In genomic region chr9:113343732-113344231, GRCh38 we compare ENCODE assay signal across 8 cellular contexts. TPM values are rescaled to one million over a fixed set of nuclear protein-coding genes. Genes with fewer than 3 reads are reported as not detected.
A peak's percentile ranks its signal among the peaks of the same experiment; 100 is the strongest.
DNase-seq lines count a peak whose midpoint lies in the region; ATAC-seq, FAIRE-seq and TF ChIP-seq lines count a peak whose summit lies in the region.

No MANE protein-coding gene starts in this region.

- DNase-seq in activated CD4-positive, alpha-beta T cell treated with anti-CD3 and anti-CD28 coated beads for 36 hours = peak; percentile 37
- no peak for DNase-seq in activated CD4-positive, alpha-beta T cell treated with anti-CD3 and anti-CD28 coated beads, Interleukin-2, amount 10 ng/mL, durations not matched to agents 7 days and 5 days
- peak in 2 of 3 donors; percentile 26 to 76 for DNase-seq in Peyer's patch
- DNase-seq in esophagus muscularis mucosa (ENCODE audit: extremely low spot score) = peak; percentile 96
- peak; percentile 84 for DNase-seq in occipital lobe (lab: John Stamatoyannopoulos, UW)
- DNase-seq in H9 = no peak
- no peak for DNase-seq in GM19239 (ENCODE audit: insufficient read length, low spot score)

- H3K27me3 ChIP-seq in Peyer's patch (no peaks in the 10 kb centered on the region), esophagus muscularis mucosa (no peaks in the 10 kb centered on the region), H9 (ENCODE audit: insufficient read depth, low read length) (no peaks in the 10 kb centered on the region; the same call in 1 of the 2 replicates)

- no peaks in the 10 kb centered on the region for H3K79me2 ChIP-seq in H9 (ENCODE audit: insufficient read depth, low read length)

- 39% methylated on average over 1 of the region's 1 CpG for WGBS in esophagus muscularis mucosa
- no CpG with 5 or more reads among the region's 1 CpG for WGBS in H9 (ENCODE audit: extremely low coverage, insufficient read length, low lambda C conversion rate)

- H3K36me3 Mint-ChIP-seq in activated CD4-positive, alpha-beta T cell treated with anti-CD3 and anti-CD28 coated beads for 36 hours (ENCODE audit: low read depth) = no peaks in the 10 kb centered on the region
- no peaks in the 10 kb centered on the region for H3K36me3 Mint-ChIP-seq in activated CD4-positive, alpha-beta T cell treated with anti-CD3 and anti-CD28 coated beads, Interleukin-2, amount 10 ng/mL, durations not matched to agents 7 days and 5 days (ENCODE audit: low read depth)
- no peaks in the 10 kb centered on the region for H3K36me3 Mint-ChIP-seq in H9 (ENCODE audit: insufficient read depth in 1 of 3, low read depth in 3 of 3)

- H3K9ac ChIP-seq in H9 (ENCODE audit: extremely low read depth, insufficient read length, low read length) = no peak overlapping the region

- POLR2A ChIA-PET in activated CD4-positive, alpha-beta T cell treated with anti-CD3 and anti-CD28 coated beads for 36 hours (lab: Charles Lee) = no interaction called here
- POLR2A ChIA-PET in activated CD4-positive, alpha-beta T cell treated with anti-CD3 and anti-CD28 coated beads, Interleukin-2, amount 10 ng/mL, durations not matched to agents 7 days and 5 days (lab: Charles Lee) = interaction anchor here (0.6 kb wide), 2 partner anchors 61 to 66 kb away, joined by 3 read pairs; no protein-coding TSS in a partner anchor

- H3K9me3 ChIP-seq in Peyer's patch (no peaks in the 10 kb centered on the region), esophagus muscularis mucosa (no peaks in the 10 kb centered on the region), H9 (ENCODE audit: control insufficient read depth, low read depth, low read length) (no peaks in the 10 kb centered on the region)

- H3K4ac ChIP-seq in H9 (ENCODE audit: low read depth, low read length) = no peak overlapping the region

- H3K27ac ChIP-seq in Peyer's patch (peak overlapping the region in 3 of 4 donors; percentile 4 to 64 (median 27)), esophagus muscularis mucosa (replicated peaks in 1 of 4) (peak overlapping the region; percentile 67 to 86 (median 74)), H9 (ENCODE audit: insufficient read length, low read depth, low read length) (no peak overlapping the region)

- H4K8ac ChIP-seq in H9 (replicated peaks; ENCODE audit: insufficient read length, low read depth, low read length) = no peak overlapping the region

- no peak for FAIRE-seq in GM19239 (lab: Jason Lieb, UNC)

- H3K56ac ChIP-seq in H9 (ENCODE audit: insufficient read length, low read depth, low read length) = no peak overlapping the region

- H3K4me2 ChIP-seq in H9 (ENCODE audit: insufficient read depth, insufficient read length, low read length) = no peak overlapping the region

- peaks cover 43% of the 10 kb centered on the region for H3K4me1 Mint-ChIP-seq in activated CD4-positive, alpha-beta T cell treated with anti-CD3 and anti-CD28 coated beads for 36 hours
- H3K4me1 Mint-ChIP-seq in activated CD4-positive, alpha-beta T cell treated with anti-CD3 and anti-CD28 coated beads, Interleukin-2, amount 10 ng/mL, durations not matched to agents 7 days and 5 days = peaks cover 48% of the 10 kb centered on the region
- H3K4me1 Mint-ChIP-seq in H9 = peaks cover 0 to 12% of the 10 kb centered on the region in 2 experiments

- H3K79me1 ChIP-seq in H9 (ENCODE audit: insufficient read depth, low read depth, low read length, poor library complexity, severe bottlenecking) = no peaks in the 10 kb centered on the region

- no peaks in the 10 kb centered on the region for H4K20me1 ChIP-seq in H9 (ENCODE audit: control insufficient read depth, insufficient read depth, insufficient read length)

- no peaks in the 10 kb centered on the region for H3K9me3 Mint-ChIP-seq in activated CD4-positive, alpha-beta T cell treated with anti-CD3 and anti-CD28 coated beads for 36 hours (ENCODE audit: low read depth)
- H3K9me3 Mint-ChIP-seq in activated CD4-positive, alpha-beta T cell treated with anti-CD3 and anti-CD28 coated beads, Interleukin-2, amount 10 ng/mL, durations not matched to agents 7 days and 5 days = no peaks in the 10 kb centered on the region
- H3K9me3 Mint-ChIP-seq in H9 = no peaks in the 10 kb centered on the region; a peak in 1 of 5 replicates

- peaks cover 3% of the 10 kb centered on the region for H3K27me3 Mint-ChIP-seq in activated CD4-positive, alpha-beta T cell treated with anti-CD3 and anti-CD28 coated beads for 36 hours
- peaks cover 4% of the 10 kb centered on the region for H3K27me3 Mint-ChIP-seq in activated CD4-positive, alpha-beta T cell treated with anti-CD3 and anti-CD28 coated beads, Interleukin-2, amount 10 ng/mL, durations not matched to agents 7 days and 5 days
- peaks cover 51% of the 10 kb centered on the region for H3K27me3 Mint-ChIP-seq in H9 (ENCODE audit: low read depth)

- H3T11ph ChIP-seq in H9 (ENCODE audit: low read length) = no peak overlapping the region

- H2BK12ac ChIP-seq in H9 (ENCODE audit: insufficient read length, low read depth, low read length) = no peak overlapping the region

- H3K4me1 ChIP-seq in Peyer's patch (peaks cover 0 to 14% (median 2%) of the 10 kb centered on the region in 4 donors), esophagus muscularis mucosa (peaks cover 19 to 30% (median 29%) of the 10 kb centered on the region in 4 donors), H9 (ENCODE audit: insufficient read depth, low read length) (no peaks in the 10 kb centered on the region)

- peak; percentile 34 for TF ChIP-seq EP300 in esophagus muscularis mucosa (IDR thresholded peaks at IDR 0.05)

- H4K5ac ChIP-seq in H9 (ENCODE audit: insufficient read length, low read depth, low read length) = no peak overlapping the region

- no peak overlapping the region for H4K91ac ChIP-seq in H9 (ENCODE audit: insufficient read length, low read depth, low read length)

- TF ChIP-seq POLR2A in Peyer's patch (IDR thresholded peaks at IDR 0.05) (no peak), esophagus muscularis mucosa (IDR thresholded peaks at IDR 0.05; ENCODE audit: low read depth) (no peak)

- H3K27ac Mint-ChIP-seq in activated CD4-positive, alpha-beta T cell treated with anti-CD3 and anti-CD28 coated beads for 36 hours = no peak overlapping the region
- H3K27ac Mint-ChIP-seq in activated CD4-positive, alpha-beta T cell treated with anti-CD3 and anti-CD28 coated beads, Interleukin-2, amount 10 ng/mL, durations not matched to agents 7 days and 5 days = no peak overlapping the region
- no peak overlapping the region for H3K27ac Mint-ChIP-seq in H9

- intact Hi-C loops in activated CD4-positive, alpha-beta T cell treated with anti-CD3 and anti-CD28 coated beads for 36 hours (cut with DNase I, micrococcal nuclease) = loop anchor here (5.0 to 10.0 kb wide), 2 partner anchors 34 to 289 kb away; partner anchors contain the start of genes HDHD3 (in 1 of the 2) and ZFP37 (in 1 of the 2)
- intact Hi-C loops in esophagus muscularis mucosa (cut with DNase I) = loop anchor here (5.0 to 10.0 kb wide), 2 partner anchors 34 to 61 kb away; partner anchors contain the start of genes ALAD and HDHD3

- H3K4me3 ChIP-seq in Peyer's patch (no peak overlapping the region), esophagus muscularis mucosa (no peak overlapping the region)

- TF ChIP-seq CTCF in Peyer's patch (IDR thresholded peaks at IDR 0.05) (no peak), esophagus muscularis mucosa (IDR thresholded peaks at IDR 0.05) (no peak), H9 (conservative IDR thresholded peaks at IDR 0.05) (no peak)

- no peak overlapping the region for H2BK5ac ChIP-seq in H9 (ENCODE audit: insufficient read length, low read length)

- no peak overlapping the region for H2AFZ ChIP-seq in H9 (ENCODE audit: low read length)

- H3K18ac ChIP-seq in H9 (ENCODE audit: insufficient read length, low read depth, low read length) = no peak overlapping the region

- H2BK20ac ChIP-seq in H9 (ENCODE audit: low read depth, low read length, poor library complexity, severe bottlenecking) = no peak overlapping the region

- H3K4me3 Mint-ChIP-seq in activated CD4-positive, alpha-beta T cell treated with anti-CD3 and anti-CD28 coated beads for 36 hours = no peak overlapping the region
- no peak overlapping the region for H3K4me3 Mint-ChIP-seq in activated CD4-positive, alpha-beta T cell treated with anti-CD3 and anti-CD28 coated beads, Interleukin-2, amount 10 ng/mL, durations not matched to agents 7 days and 5 days
- no peak overlapping the region for H3K4me3 Mint-ChIP-seq in H9

- peaks cover 9% of the 10 kb centered on the region for H3K23me2 ChIP-seq in H9 (ENCODE audit: insufficient read length, low read depth, low read length, poor library complexity, severe bottlenecking)

- no peak for ATAC-seq in activated CD4-positive, alpha-beta T cell treated with anti-CD3 and anti-CD28 coated beads for 36 hours
- ATAC-seq in HG02870 (IDR thresholded peaks at IDR 0.05; ENCODE audit: unreplicated experiment) = no peak

- H2BK120ac ChIP-seq in H9 (ENCODE audit: low read depth, low read length, poor library complexity, severe bottlenecking) = no peak overlapping the region

- CTCF ChIA-PET in activated CD4-positive, alpha-beta T cell treated with anti-CD3 and anti-CD28 coated beads for 36 hours (lab: Charles Lee) = interaction anchor here (0.6 kb wide), 1 partner anchor 74 kb away, joined by 3 read pairs; no protein-coding TSS in a partner anchor
- CTCF ChIA-PET in activated CD4-positive, alpha-beta T cell treated with anti-CD3 and anti-CD28 coated beads, Interleukin-2, amount 10 ng/mL, durations not matched to agents 7 days and 5 days (lab: Charles Lee) = interaction anchor here (1.3 kb wide), 1 partner anchor 18 kb away, joined by 3 read pairs; no protein-coding TSS in a partner anchor

- no peaks in the 10 kb centered on the region for H3K36me3 ChIP-seq in Peyer's patch
- H3K36me3 ChIP-seq in esophagus muscularis mucosa = no peaks in the 10 kb centered on the region

- H3K14ac ChIP-seq in H9 (ENCODE audit: insufficient read depth, low read length) = no peak overlapping the region

- H2BK15ac ChIP-seq in H9 (ENCODE audit: low read depth, low read length) = no peak overlapping the region

- H2AK5ac ChIP-seq in H9 (ENCODE audit: insufficient read length, low read length) = no peak overlapping the region

- H3K23ac ChIP-seq in H9 (ENCODE audit: insufficient read length, low read depth, low read length) = no peak overlapping the region

RNA-seq across cellular contexts. Expression of gene WDR31, which starts 3.7 kb away (rescaled TPM):
- total RNA-seq in activated CD4-positive, alpha-beta T cell treated with anti-CD3 and anti-CD28 coated beads for 36 hours = 1 to 10 TPM; 1.7 to 2.1 TPM
- total RNA-seq in activated CD4-positive, alpha-beta T cell treated with anti-CD3 and anti-CD28 coated beads, Interleukin-2, amount 10 ng/mL, durations not matched to agents 7 days and 5 days = under 1 TPM; 0.55 to 0.87 TPM
- total RNA-seq in Peyer's patch (1 to 10 TPM in 3 of 4 donors, not detected in 1; 1.1 to 3.5 (median 2.5) TPM), esophagus muscularis mucosa (1 to 10 TPM; 1.3 to 2.8 (median 2.1) TPM), occipital lobe (1.7 TPM), H9 (2021) (0.59 and 0.72 TPM in 2 replicates)

RNA-seq across cellular contexts. Expression of gene BSPRY, which starts 5.6 kb away (rescaled TPM):
- total RNA-seq in activated CD4-positive, alpha-beta T cell treated with anti-CD3 and anti-CD28 coated beads for 36 hours = 1 to 10 TPM; 5.7 to 6.6 TPM
- 1 to 10 TPM; 2.0 to 2.3 TPM for total RNA-seq in activated CD4-positive, alpha-beta T cell treated with anti-CD3 and anti-CD28 coated beads, Interleukin-2, amount 10 ng/mL, durations not matched to agents 7 days and 5 days
- total RNA-seq in Peyer's patch = 10 to 100 TPM; 11.6 to 20.8 (median 15.8) TPM
- total RNA-seq in esophagus muscularis mucosa = under 1 TPM; 0.52 to 0.99 (median 0.70) TPM
- not detected for total RNA-seq in occipital lobe
- total RNA-seq in H9 (2021) = 4.5 and 5.1 TPM in 2 replicates

RNA-seq across cellular contexts. Expression of gene HDHD3, which starts 33.0 kb away (rescaled TPM):
- 10 to 100 TPM; 12.7 to 16.5 TPM for total RNA-seq in activated CD4-positive, alpha-beta T cell treated with anti-CD3 and anti-CD28 coated beads for 36 hours
- total RNA-seq in activated CD4-positive, alpha-beta T cell treated with anti-CD3 and anti-CD28 coated beads, Interleukin-2, amount 10 ng/mL, durations not matched to agents 7 days and 5 days = 10 to 100 TPM; 16.2 to 20.2 TPM
- total RNA-seq in Peyer's patch (100 to 1,000 TPM in 3 of 4 donors, 10 to 100 TPM in 1; 56.1 to 258 (median 237) TPM), esophagus muscularis mucosa (10 to 100 TPM in 3 of 4 donors, 1 to 10 TPM in 1; 9.1 to 30.2 (median 22.8) TPM), occipital lobe (5.6 TPM), H9 (2021) (10.8 and 10.9 TPM in 2 replicates)

RNA-seq across cellular contexts. Expression of gene RNF183, which starts 40.6 kb away (rescaled TPM):
- total RNA-seq in activated CD4-positive, alpha-beta T cell treated with anti-CD3 and anti-CD28 coated beads for 36 hours = under 1 TPM; 0.37 to 0.64 TPM
- not detected for total RNA-seq in activated CD4-positive, alpha-beta T cell treated with anti-CD3 and anti-CD28 coated beads, Interleukin-2, amount 10 ng/mL, durations not matched to agents 7 days and 5 days
- under 1 TPM in 1 of 4 donors, not detected in 3; 0.35 TPM for total RNA-seq in Peyer's patch
- total RNA-seq in esophagus muscularis mucosa = not detected
- not detected for total RNA-seq in occipital lobe
- total RNA-seq in H9 (2021) = 0.33 TPM in 1 of 2 replicates, not detected in the other

RNA-seq across cellular contexts. Expression of gene ALAD, which starts 57.3 kb away (rescaled TPM):
- 10 to 100 TPM; 20.2 to 30.1 TPM for total RNA-seq in activated CD4-positive, alpha-beta T cell treated with anti-CD3 and anti-CD28 coated beads for 36 hours
- 10 to 100 TPM; 37.5 to 40.6 TPM for total RNA-seq in activated CD4-positive, alpha-beta T cell treated with anti-CD3 and anti-CD28 coated beads, Interleukin-2, amount 10 ng/mL, durations not matched to agents 7 days and 5 days
- total RNA-seq in Peyer's patch (10 to 100 TPM; 44.6 to 81.4 (median 62.2) TPM), esophagus muscularis mucosa (10 to 100 TPM; 18.2 to 31.1 (median 28.6) TPM), occipital lobe (12.0 TPM), H9 (2021) (11.5 and 13.2 TPM in 2 replicates)

Comparison
In these comparisons a context has a peak if more than half of its experiments do, and no peak if none do; other contexts are left out.
1. DNase-seq: peak in activated CD4-positive, alpha-beta T cell treated with anti-CD3 and anti-CD28 coated beads for 36 hours (single experiment), Peyer's patch (2 of 3), esophagus muscularis mucosa (single experiment) and occipital lobe (single experiment); none in activated CD4-positive, alpha-beta T cell treated with anti-CD3 and anti-CD28 coated beads, Interleukin-2, amount 10 ng/mL, durations not matched to agents 7 days and 5 days (single experiment), H9 (single experiment) and GM19239 (single experiment).